Comparison of ENCODE assay signal across 26 cellular contexts in genomic region chr15:69149163-69149562, GRCh38.
"Had no signal": no experiment of that assay in that cellular context is flagged by ENCODE, and none has a peak within 500 bp of the region (broad histone marks: within the 10 kb centered on the region; RNA-seq: fewer than 3 reads in every experiment).

No MANE protein-coding gene starts in this region.

- H3K4me1 Mint-ChIP-seq: immature natural killer cell; naive thymus-derived CD4-positive, alpha-beta T cell had no signal

- H3K36me3 Mint-ChIP-seq: immature natural killer cell; mesothelial cell of epicardium; naive thymus-derived CD4-positive, alpha-beta T cell had no signal

- H3K9me3 Mint-ChIP-seq: dendritic cell treated with granulocyte-macrophage colony-stimulating factor and Interleukin-4, amounts not matched to agents 40 ng/mL and 50 ng/mL, for 4 days; effector memory CD8-positive, alpha-beta T cell; endodermal cell; naive thymus-derived CD4-positive, alpha-beta T cell had no signal

- H3K4me1 ChIP-seq: colonic mucosa, gastrocnemius medialis, left lung, lower lobe of right lung had no signal

- DNase-seq: colonic mucosa; cortex of kidney; effector CD8-positive, alpha-beta T cell; effector memory CD8-positive, alpha-beta T cell; endodermal cell; erythroblast; esophagus squamous epithelium; foreskin fibroblast; foreskin melanocyte; gastrocnemius medialis; heart left ventricle; hypothalamus; immature natural killer cell; islet precursor cell; kidney; kidney glomerular epithelial cell; left lung; left ventricle myocardium superior; lower lobe of right lung; mesenchymal stem cell; naive thymus-derived CD4-positive, alpha-beta T cell had no signal

- H3K27ac ChIP-seq: colonic mucosa, epithelial cell of prostate, esophagus squamous epithelium, gastrocnemius medialis, heart left ventricle, hepatocyte, left lung, lower lobe of right lung had no signal

- H3K4me3 Mint-ChIP-seq: dendritic cell treated with granulocyte-macrophage colony-stimulating factor and Interleukin-4, amounts not matched to agents 40 ng/mL and 50 ng/mL, for 4 days; effector memory CD8-positive, alpha-beta T cell; endodermal cell; immature natural killer cell; mesothelial cell of epicardium; naive thymus-derived CD4-positive, alpha-beta T cell had no signal

- H3K27ac Mint-ChIP-seq: dendritic cell treated with granulocyte-macrophage colony-stimulating factor and Interleukin-4, amounts not matched to agents 40 ng/mL and 50 ng/mL, for 4 days; effector memory CD8-positive, alpha-beta T cell; endodermal cell; immature natural killer cell; mesothelial cell of epicardium; naive thymus-derived CD4-positive, alpha-beta T cell had no signal

- H3K4me3 ChIP-seq: colonic mucosa, esophagus squamous epithelium, gastrocnemius medialis, heart left ventricle, hepatocyte, left lung, lower lobe of right lung had no signal

- ATAC-seq: effector memory CD8-positive, alpha-beta T cell; esophagus mucosa; gastrocnemius medialis; heart left ventricle; left lung; left ventricle myocardium superior; lower lobe of right lung; naive thymus-derived CD4-positive, alpha-beta T cell had no signal

- H3K36me3 ChIP-seq: colonic mucosa, esophagus squamous epithelium, gastrocnemius medialis, heart left ventricle, left lung, lower lobe of right lung had no signal

- H3K9me3 ChIP-seq: colonic mucosa, esophagus squamous epithelium, gastrocnemius medialis, heart left ventricle, left lung, lower lobe of right lung had no signal
